ENCODE assay signal across 8 cellular contexts in genomic region chr11:72683782-72684200, GRCh38. TPM values are rescaled to one million over a fixed set of nuclear protein-coding genes. Genes with fewer than 3 reads are reported as not detected.
DNase-seq lines count a peak whose midpoint lies in the region; ATAC-seq and TF ChIP-seq lines count a peak whose summit lies in the region.

No MANE protein-coding gene starts in this region.

- intact Hi-C loops in natural killer cell (cut with micrococcal nuclease), result loop anchor here (1.0 to 5.0 kb wide), 3 partner anchors 99 to 494 kb away; no protein-coding TSS in a partner anchor

- DNase-seq in AG08396 (ENCODE audit: low spot score), result peak; percentile 81
- DNase-seq in GM19240 (ENCODE audit: insufficient read length, low spot score), result peak; percentile 79
- peak; percentile 40 to 72 for DNase-seq in NCI-H446 (lab: John Stamatoyannopoulos, UW)
- DNase-seq in activated CD8-positive, alpha-beta memory T cell treated with anti-CD3 and anti-CD28 coated beads, Interleukin-2, amount 50 U/mL, for 24 hours (ENCODE audit: extremely low read depth), result peak; percentile 27
- DNase-seq in epithelial cell of esophagus (ENCODE audit: low read depth), result peak; percentile 47
- peak; percentile 70 for DNase-seq in natural killer cell
- DNase-seq in stimulated activated naive CD8-positive, alpha-beta T cell treated with anti-CD3 and anti-CD28 coated beads, Interleukin-15, Interleukin-2, amounts not matched to agents 100 U/mL and 50 U/mL, for 24 hours, result peak; percentile 82

- TF ChIP-seq CTCF in epithelial cell of esophagus (IDR thresholded peaks at IDR 0.05; ENCODE audit: insufficient read depth, low read depth, low read length, missing control alignments) (peak; percentile 92), natural killer cell (IDR thresholded peaks at IDR 0.05) (peak; percentile 91)

- no peaks in the 10 kb centered on the region for H3K36me3 Mint-ChIP-seq in natural killer cell

- H3K27ac Mint-ChIP-seq in natural killer cell, result peak overlapping the region in 1 of 2 donors; percentile 61

- no peaks in the 10 kb centered on the region for H3K27me3 Mint-ChIP-seq in natural killer cell (ENCODE audit: low read depth in 2 of 2)

- no peak overlapping the region for H3K4me3 Mint-ChIP-seq in natural killer cell

- no peak overlapping the region for H3K4me3 ChIP-seq in epithelial cell of esophagus (ENCODE audit: low read length)

- peaks cover 24 to 44% of the 10 kb centered on the region in 2 donors for H3K4me1 Mint-ChIP-seq in natural killer cell

- ATAC-seq in natural killer cell (peak; percentile 74 to 78 (median 76)), GM18505 (IDR thresholded peaks at IDR 0.05; ENCODE audit: unreplicated experiment) (no peak)
- ATAC-seq in stimulated activated naive CD8-positive, alpha-beta T cell treated with anti-CD3 and anti-CD28 coated beads, Interleukin-15, Interleukin-2, amounts not matched to agents 100 U/mL and 50 U/mL, for 24 hours, result peak; percentile 48

- no peaks in the 10 kb centered on the region for H3K9me3 Mint-ChIP-seq in natural killer cell

- TF ChIP-seq POLR2A in GM18505 (IDR thresholded peaks at IDR 0.05; ENCODE audit: borderline replicate concordance, extremely low read depth, insufficient read depth, insufficient read length), result no peak

RNA-seq across cellular contexts. Expression of gene PDE2A, which starts 9.6 kb away (rescaled TPM):
- 10 to 100 TPM in 1 of 3 donors, 1 to 10 TPM in 2; 8.7 to 11.9 (median 9.0) TPM for total RNA-seq in natural killer cell

Comparison
In these comparisons a context has a peak if more than half of its experiments do, and no peak if none do; other contexts are left out.
1. DNase-seq: peak in every context shown above with its lines; median percentile 82 in stimulated activated naive CD8-positive, alpha-beta T cell treated with anti-CD3 and anti-CD28 coated beads, Interleukin-15, Interleukin-2, amounts not matched to agents 100 U/mL and 50 U/mL, for 24 hours; 81 in AG08396; 79 in GM19240; 70 in natural killer cell; 56 in NCI-H446; 47 in epithelial cell of esophagus; 27 in activated CD8-positive, alpha-beta memory T cell treated with anti-CD3 and anti-CD28 coated beads, Interleukin-2, amount 50 U/mL, for 24 hours.